ENCODE assay signal across 11 cellular contexts in the genomic region with DNA sequence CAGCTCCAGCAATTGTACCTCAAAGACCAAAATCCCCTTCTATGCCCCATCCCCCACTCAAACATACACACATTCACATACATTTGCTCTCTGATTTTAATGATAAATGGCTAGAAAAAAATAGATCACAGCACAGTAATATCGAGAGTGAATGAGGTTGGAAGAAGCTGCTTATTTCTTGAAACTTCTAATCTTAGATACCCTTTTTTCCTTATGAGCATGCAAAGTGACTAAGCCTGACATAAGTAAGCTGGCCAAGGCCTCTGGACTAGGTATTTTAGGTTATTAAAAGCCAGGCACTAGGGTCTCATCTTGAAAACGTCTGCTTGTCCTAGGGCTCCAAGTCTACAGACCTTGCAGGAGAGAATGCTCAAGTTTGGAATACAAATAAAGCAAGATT.
DNase-seq lines count a peak whose midpoint lies in the region; ATAC-seq and TF ChIP-seq lines count a peak whose summit lies in the region.
"Had no signal": no experiment of that assay in that cellular context is flagged by ENCODE, and none has a peak within 500 bp of the region (broad histone marks: within the 10 kb centered on the region; RNA-seq: fewer than 3 reads in every experiment).

No MANE protein-coding gene starts in this region.

- in situ Hi-C loops in Panc1 (cut with HindIII; ENCODE audit: low pct_unique_long_range_greater_than_20kb, low sequenced_read_pairs): no loop called here

- POLR2A ChIA-PET in activated CD4-positive, alpha-beta T cell treated with anti-CD3 and anti-CD28 coated beads, Interleukin-2, amount 10 ng/mL, durations not matched to agents 7 days and 5 days (lab: Charles Lee): interaction anchor here (0.6 kb wide), 2 partner anchors 112 to 566 kb away, joined by 3 to 6 read pairs; no protein-coding TSS in a partner anchor
- POLR2A ChIA-PET in Panc1 (lab: Charles Lee): interaction anchor here (0.6 to 0.8 kb wide), 2 partner anchors 10 to 51 kb away, joined by 3 read pairs; no protein-coding TSS in a partner anchor

- DNase-seq in activated CD4-positive, alpha-beta T cell treated with anti-CD3 and anti-CD28 coated beads, Interleukin-2, amount 10 ng/mL, durations not matched to agents 7 days and 5 days: no peak
- DNase-seq in activated CD4-positive, alpha-beta T cell treated with anti-CD3 and anti-CD28 coated beads, Interleukin-2, amount 50 U/mL, for 4 hours: no peak
- no peak for DNase-seq in Panc1 (ENCODE audit: low read depth, low spot score)
- no peak for DNase-seq in stimulated activated naive CD8-positive, alpha-beta T cell treated with anti-CD3 and anti-CD28 coated beads, Interleukin-15, Interleukin-2, amounts not matched to agents 100 U/mL and 50 U/mL, for 24 hours
- no peak for DNase-seq in psoas muscle
- no peak for DNase-seq in Ammon's horn (ENCODE audit: low spot score)
- DNase-seq: foreskin keratinocyte, NCI-H446 treated with DMSO at 0.1 percent for 48 hours had no signal

- H3K27me3 ChIP-seq in Panc1 (ENCODE audit: control insufficient read depth, insufficient read depth, low read length) (no peaks in the 10 kb centered on the region), psoas muscle (ENCODE audit: insufficient read depth in 3 of 3, low read length in 2 of 3) (no peaks in the 10 kb centered on the region)
- H3K27me3 ChIP-seq: ascending aorta, foreskin keratinocyte had no signal

- intact Hi-C loops in Panc1 (cut with micrococcal nuclease; ENCODE audit: unreplicated experiment) (no loop called here), psoas muscle (cut with DNase I) (loop anchor here in 1 of 2 donors (5.0 kb wide), 1 partner anchor 45 kb away; no protein-coding TSS in a partner anchor)

- peak overlapping the region; percentile 46; the same call in 1 of the 2 replicates for H3K27ac ChIP-seq in Panc1 (ENCODE audit: low read length)
- no peak overlapping the region for H3K27ac ChIP-seq in psoas muscle
- H3K27ac ChIP-seq: foreskin keratinocyte had no signal

- H3K36me3 Mint-ChIP-seq in activated CD4-positive, alpha-beta T cell treated with anti-CD3 and anti-CD28 coated beads, Interleukin-2, amount 10 ng/mL, durations not matched to agents 7 days and 5 days (ENCODE audit: low read depth): peaks cover 25% of the 10 kb centered on the region

- CTCF ChIA-PET in activated CD4-positive, alpha-beta T cell treated with anti-CD3 and anti-CD28 coated beads, Interleukin-2, amount 10 ng/mL, durations not matched to agents 7 days and 5 days (lab: Charles Lee): interaction anchor here (0.6 to 1.5 kb wide), 8 partner anchors 9 to 53 kb away, joined by 3 to 5 read pairs (median 3); no protein-coding TSS in a partner anchor
- CTCF ChIA-PET in Panc1 (lab: Charles Lee): interaction anchor here (0.7 kb wide), 1 partner anchor 1667 kb away, joined by 3 read pairs; no protein-coding TSS in a partner anchor

- H3K4me1 ChIP-seq in Panc1 (ENCODE audit: control insufficient read depth, insufficient read depth, low read length) (peaks cover 12% of the 10 kb centered on the region; the same call in 1 of the 2 replicates), psoas muscle (peaks cover 37% of the 10 kb centered on the region)
- H3K4me1 ChIP-seq: foreskin keratinocyte had no signal

- TF ChIP-seq CTCF in Panc1 (IDR thresholded peaks at IDR 0.05) (no peak), psoas muscle (IDR thresholded peaks at IDR 0.05) (no peak)

- no peak overlapping the region for H3K4me3 Mint-ChIP-seq in activated CD4-positive, alpha-beta T cell treated with anti-CD3 and anti-CD28 coated beads, Interleukin-2, amount 10 ng/mL, durations not matched to agents 7 days and 5 days

- no TSS peak for BruUV-seq in Panc1 (replicated peaks; lab: Mats Ljungman, UMichigan)

- no peaks in the 10 kb centered on the region for H3K36me3 ChIP-seq in Panc1 (ENCODE audit: control insufficient read depth, insufficient read depth, low read length)
- no peaks in the 10 kb centered on the region for H3K36me3 ChIP-seq in psoas muscle (ENCODE audit: insufficient read depth in 1 of 2, low read depth in 1 of 2)
- H3K36me3 ChIP-seq: ascending aorta had no signal

- H3K27ac Mint-ChIP-seq in activated CD4-positive, alpha-beta T cell treated with anti-CD3 and anti-CD28 coated beads, Interleukin-2, amount 10 ng/mL, durations not matched to agents 7 days and 5 days: peak overlapping the region; percentile 10

- H3K27me3 Mint-ChIP-seq in activated CD4-positive, alpha-beta T cell treated with anti-CD3 and anti-CD28 coated beads, Interleukin-2, amount 10 ng/mL, durations not matched to agents 7 days and 5 days: no peaks in the 10 kb centered on the region

- H3K4me3 ChIP-seq in Panc1 (ENCODE audit: low read depth in 2 of 2, low read length in 2 of 2): no peak overlapping the region
- H3K4me3 ChIP-seq in psoas muscle: no peak overlapping the region
- H3K4me3 ChIP-seq: ascending aorta had no signal

- peaks cover 16% of the 10 kb centered on the region for H3K9me3 Mint-ChIP-seq in activated CD4-positive, alpha-beta T cell treated with anti-CD3 and anti-CD28 coated beads, Interleukin-2, amount 10 ng/mL, durations not matched to agents 7 days and 5 days

- H3K4me1 Mint-ChIP-seq in activated CD4-positive, alpha-beta T cell treated with anti-CD3 and anti-CD28 coated beads, Interleukin-2, amount 10 ng/mL, durations not matched to agents 7 days and 5 days: peaks cover 32% of the 10 kb centered on the region

- WGBS in psoas muscle, 3 donors: 73 to 91% (median 81%) methylated on average over 2 of the region's 2 CpGs

- ATAC-seq in GM21825 (IDR thresholded peaks at IDR 0.05; ENCODE audit: unreplicated experiment) (peak; percentile 51), Panc1 (no peak), psoas muscle (no peak), GM21737 (IDR thresholded peaks at IDR 0.05; ENCODE audit: unreplicated experiment) (no peak)
- peak; percentile 58 for ATAC-seq in stimulated activated naive CD8-positive, alpha-beta T cell treated with anti-CD3 and anti-CD28 coated beads, Interleukin-15, Interleukin-2, amounts not matched to agents 100 U/mL and 50 U/mL, for 24 hours
- ATAC-seq: foreskin keratinocyte had no signal

- H3K9me3 ChIP-seq in Panc1 (ENCODE audit: control insufficient read depth, insufficient read depth, low read depth, low read length): peaks cover 4% of the 10 kb centered on the region; the same call in 1 of the 2 replicates
- H3K9me3 ChIP-seq in psoas muscle: no peaks in the 10 kb centered on the region
- H3K9me3 ChIP-seq: ascending aorta had no signal

Comparison
In these comparisons a context has a peak if more than half of its experiments do, and no peak if none do; other contexts are left out.
1. ATAC-seq: peak in GM21825 (single experiment) and stimulated activated naive CD8-positive, alpha-beta T cell treated with anti-CD3 and anti-CD28 coated beads, Interleukin-15, Interleukin-2, amounts not matched to agents 100 U/mL and 50 U/mL, for 24 hours (single experiment); none in Panc1 (single experiment), psoas muscle (0 of 4) and GM21737 (single experiment).